Comparison of ENCODE assay signal across 8 cellular contexts in the genomic region with DNA sequence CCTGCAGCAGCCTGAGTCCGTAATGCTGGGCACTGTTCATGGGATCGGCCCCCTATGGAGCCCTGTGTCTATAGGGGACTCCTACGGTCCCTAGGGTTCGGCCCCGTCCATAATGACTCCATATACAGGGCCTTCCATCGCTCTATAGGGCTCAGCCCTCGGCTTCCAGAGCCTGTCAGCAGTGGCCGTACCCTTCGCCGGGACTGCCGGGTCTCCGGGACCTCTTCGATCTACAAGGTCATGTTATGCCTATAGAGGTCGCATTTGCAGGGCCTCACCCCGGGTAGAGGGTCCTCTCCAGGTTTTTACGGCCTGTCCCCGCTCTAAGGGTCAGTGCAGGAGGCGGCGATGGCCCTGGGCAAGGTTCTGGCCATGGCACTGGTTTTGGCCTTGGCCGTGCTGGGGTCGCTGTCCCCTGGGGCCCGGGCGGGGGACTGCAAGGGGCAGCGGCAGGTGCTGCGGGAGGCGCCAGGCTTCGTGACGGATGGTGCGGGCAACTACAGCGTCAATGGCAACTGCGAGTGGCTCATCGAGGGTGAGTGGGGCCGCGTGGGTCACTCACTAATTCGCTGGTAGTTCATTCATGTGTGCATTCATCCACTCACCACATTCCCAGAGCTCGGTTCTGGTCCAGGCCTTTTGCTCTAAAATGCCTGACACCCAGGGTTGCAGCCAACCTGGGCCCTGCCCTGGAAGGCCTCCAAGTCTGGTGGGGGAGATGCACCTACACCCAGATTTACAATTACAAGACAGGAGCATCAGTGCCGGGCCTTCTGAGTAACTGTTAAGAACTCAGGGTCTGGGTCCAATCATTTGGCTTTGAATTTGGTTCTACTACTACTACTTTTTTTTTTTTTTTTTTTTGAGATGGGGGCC.
DNase-seq lines count a peak whose midpoint lies in the region; ATAC-seq lines count a peak whose summit lies in the region.

No MANE protein-coding gene starts in this region.

- H3K27ac ChIP-seq in mucosa of rectum (ENCODE audit: low read depth in 2 of 2, low read length in 2 of 2), result peak overlapping the region; percentile 67 to 78

- peak overlapping the region; percentile 96 to 98 for H3K4me3 Mint-ChIP-seq in effector memory CD8-positive, alpha-beta T cell

- H3K4me1 Mint-ChIP-seq in effector memory CD8-positive, alpha-beta T cell (ENCODE audit: low read depth in 2 of 2), result peaks cover 29 to 31% of the 10 kb centered on the region in 2 donors

- peaks cover 10 to 13% of the 10 kb centered on the region in 2 donors for H3K4me1 ChIP-seq in mucosa of rectum (ENCODE audit: control insufficient read depth in 2 of 2, insufficient read depth in 2 of 2, low read length in 2 of 2)

- H3K9me3 Mint-ChIP-seq in effector memory CD8-positive, alpha-beta T cell, result no peaks in the 10 kb centered on the region

- peaks cover 7 to 18% of the 10 kb centered on the region in 2 donors for H3K27me3 ChIP-seq in mucosa of rectum (ENCODE audit: control insufficient read depth in 2 of 2, insufficient read depth in 2 of 2, low read length in 2 of 2)

- H3K27me3 Mint-ChIP-seq in effector memory CD8-positive, alpha-beta T cell, result peaks cover 6 to 20% of the 10 kb centered on the region in 2 donors

- peak; percentile 45 for DNase-seq in stimulated activated CD4-positive, alpha-beta T cell treated with anti-CD3 and anti-CD28 coated beads, Interleukin-15, amount 100 ng/mL, for 24 hours
- no peak for DNase-seq in stimulated activated CD4-positive, alpha-beta T cell treated with anti-CD3 and anti-CD28 coated beads, Interleukin-2, amount 100 ng/mL, for 48 hours
- DNase-seq in T-helper 9 cell (peak; percentile 14), NCI-H1436 treated with DMSO at 0.1 percent for 48 hours (lab: John Stamatoyannopoulos, UW) (no peak)
- DNase-seq in effector memory CD8-positive, alpha-beta T cell, result peak in 1 of 3 experiments; percentile 13

- peak overlapping the region; percentile 88 to 91 for H3K4me3 ChIP-seq in mucosa of rectum (ENCODE audit: low read length in 2 of 2)

- no peaks in the 10 kb centered on the region for H3K36me3 ChIP-seq in mucosa of rectum (ENCODE audit: control insufficient read depth in 2 of 2, insufficient read depth in 2 of 2, low read length in 2 of 2)

- H3K27ac Mint-ChIP-seq in effector memory CD8-positive, alpha-beta T cell, result peak overlapping the region; percentile 83 to 93

- no peaks in the 10 kb centered on the region for H3K9me3 ChIP-seq in mucosa of rectum (ENCODE audit: control insufficient read depth in 2 of 2, low read length in 2 of 2)

- peak overlapping the region; percentile 85 to 86 for H3K9ac ChIP-seq in mucosa of rectum (ENCODE audit: low read depth in 1 of 2, low read length in 2 of 2)

- peaks cover 4% of the 10 kb centered on the region for H3K36me3 Mint-ChIP-seq in effector memory CD8-positive, alpha-beta T cell (ENCODE audit: insufficient read depth)

- peak; percentile 5 for ATAC-seq in HG03196 (IDR thresholded peaks at IDR 0.05; ENCODE audit: unreplicated experiment)
- ATAC-seq in effector memory CD8-positive, alpha-beta T cell (replicated peaks), result peak; percentile 8
- ATAC-seq in HG03159 (IDR thresholded peaks at IDR 0.05; ENCODE audit: unreplicated experiment), result no peak

Comparison
In these comparisons a context has a peak if more than half of its experiments do, and no peak if none do; other contexts are left out.
1. DNase-seq: peak in stimulated activated CD4-positive, alpha-beta T cell treated with anti-CD3 and anti-CD28 coated beads, Interleukin-15, amount 100 ng/mL, for 24 hours (single experiment) and T-helper 9 cell (single experiment); none in stimulated activated CD4-positive, alpha-beta T cell treated with anti-CD3 and anti-CD28 coated beads, Interleukin-2, amount 100 ng/mL, for 48 hours (0 of 2) and NCI-H1436 treated with DMSO at 0.1 percent for 48 hours (single experiment).